ENCODE assay signal across 25 cellular contexts in the genomic region with DNA sequence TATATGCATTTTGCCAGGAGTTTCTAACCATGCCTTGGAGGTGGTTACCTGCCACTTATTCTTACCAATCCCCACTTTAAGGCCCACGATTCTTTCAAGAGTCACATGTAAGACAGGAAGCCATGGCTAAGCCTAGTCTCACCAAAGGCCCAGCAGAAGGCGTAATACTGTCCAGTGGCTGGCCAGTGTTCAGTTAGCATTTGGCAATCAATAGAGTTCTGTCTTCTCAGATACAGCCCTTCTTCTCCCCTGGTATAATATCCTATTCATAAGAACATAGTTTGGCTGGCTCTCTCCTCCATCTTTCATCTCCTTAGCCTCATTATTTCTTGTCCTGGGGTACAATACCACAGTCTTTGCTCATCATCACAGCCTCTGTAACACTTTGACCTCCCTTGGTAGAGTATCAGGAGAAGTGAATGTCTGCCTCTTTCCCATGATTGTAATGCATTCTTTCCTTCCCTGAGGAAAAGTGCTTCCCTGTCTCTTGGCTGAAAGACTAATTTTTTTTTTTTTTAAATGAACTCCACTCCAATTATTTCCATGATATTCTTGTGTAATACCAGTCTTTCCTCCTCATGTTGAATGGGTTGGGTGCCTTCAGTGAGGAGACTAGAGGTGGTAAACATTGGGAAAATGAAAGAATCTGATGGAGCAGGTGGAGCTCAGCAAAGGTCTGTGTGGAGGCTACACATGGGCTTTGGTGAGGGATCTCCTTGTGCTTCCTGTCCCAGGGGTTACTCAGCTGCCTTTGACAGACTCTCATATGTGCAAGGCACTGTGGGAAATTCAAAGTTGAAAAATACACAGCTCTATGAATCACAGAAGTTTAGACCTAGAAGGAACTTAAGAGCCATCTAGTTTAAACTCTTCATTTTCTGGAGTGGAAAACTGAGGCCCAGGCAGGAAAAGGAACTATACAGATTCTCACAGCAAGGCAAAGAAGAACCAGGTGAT.
DNase-seq lines count a peak whose midpoint lies in the region; ATAC-seq, FAIRE-seq and TF ChIP-seq lines count a peak whose summit lies in the region.
"Had no signal": no experiment of that assay in that cellular context is flagged by ENCODE, and none has a peak within 500 bp of the region (broad histone marks: within the 10 kb centered on the region; RNA-seq: fewer than 3 reads in every experiment).

No MANE protein-coding gene starts in this region.

- H3K4me3 Mint-ChIP-seq in activated T-helper 2 cell treated with anti-CD3 and anti-CD28 coated beads, Interferon-gamma antibody, Interleukin-2, Interleukin-4, amounts not matched to agents 10 μg/mL and 5 μg/mL and 100 μg/mL, durations not matched to agents 14 hours and 24 hours and 36 hours (ENCODE audit: low read depth), result no peak overlapping the region
- H3K4me3 Mint-ChIP-seq: activated T-cell treated with anti-CD3 and anti-CD28 coated beads, Interleukin-2, amount 50 U/mL, for 24 hours; natural killer cell treated with Interleukin-12 subunit alpha and Interleukin-12 subunit beta and Interleukin-15 and Interleukin-18, amount 100 ng/mL, for 72 hours had no signal

- H3K27ac Mint-ChIP-seq in activated T-helper 2 cell treated with anti-CD3 and anti-CD28 coated beads, Interferon-gamma antibody, Interleukin-2, Interleukin-4, amounts not matched to agents 10 μg/mL and 5 μg/mL and 100 μg/mL, durations not matched to agents 14 hours and 24 hours and 36 hours, result no peak overlapping the region
- H3K27ac Mint-ChIP-seq: activated T-cell treated with anti-CD3 and anti-CD28 coated beads, Interleukin-2, amount 50 U/mL, for 24 hours; natural killer cell treated with Interleukin-12 subunit alpha and Interleukin-12 subunit beta and Interleukin-15 and Interleukin-18, amount 100 ng/mL, for 72 hours had no signal

- FAIRE-seq in H54 (lab: Jason Lieb, UNC), result peak; percentile 57
- FAIRE-seq: G401.6, HTR-8/SVneo had no signal

- H3K9me3 Mint-ChIP-seq in activated T-helper 2 cell treated with anti-CD3 and anti-CD28 coated beads, Interferon-gamma antibody, Interleukin-2, Interleukin-4, amounts not matched to agents 10 μg/mL and 5 μg/mL and 100 μg/mL, durations not matched to agents 14 hours and 24 hours and 36 hours, result no peaks in the 10 kb centered on the region
- H3K9me3 Mint-ChIP-seq: activated T-cell treated with anti-CD3 and anti-CD28 coated beads, Interleukin-2, amount 50 U/mL, for 24 hours had no signal

- TF ChIP-seq POLR2A in H54 (IDR thresholded peaks at IDR 0.05; ENCODE audit: low read depth, low read length), result no peak

- DNase-seq in AG10803 (ENCODE audit: low read depth), result peak; percentile 16
- no peak for DNase-seq in H54 (ENCODE audit: insufficient read length, low spot score)
- peak; percentile 23 for DNase-seq in kidney tubule cell (ENCODE audit: low spot score)
- DNase-seq in activated T-helper 2 cell treated with anti-CD3 and anti-CD28 coated beads, Interferon-gamma antibody, Interleukin-2, Interleukin-4, amounts not matched to agents 10 μg/mL and 5 μg/mL and 100 μg/mL, durations not matched to agents 14 hours and 24 hours and 36 hours (ENCODE audit: low spot score), result no peak
- DNase-seq in NCI-H2171 (lab: John Stamatoyannopoulos, UW), result no peak
- no peak for DNase-seq in amygdala (lab: John Stamatoyannopoulos, UW)
- no peak for DNase-seq in central memory CD4-positive, alpha-beta T cell
- DNase-seq: activated naive CD4-positive, alpha-beta T cell treated with Interleukin-2 at 50 U/mL for 16 hours; activated T-cell treated with anti-CD3 and anti-CD28 coated beads, Interleukin-2, amount 50 U/mL, for 24 hours; amniotic stem cell; dorsolateral prefrontal cortex; erythroblast; HCEC 1CT; midbrain; NCI-H187; NCI-H226; posterior cingulate gyrus; SHP77; testis; uterus had no signal

- H3K4me1 Mint-ChIP-seq in activated T-helper 2 cell treated with anti-CD3 and anti-CD28 coated beads, Interferon-gamma antibody, Interleukin-2, Interleukin-4, amounts not matched to agents 10 μg/mL and 5 μg/mL and 100 μg/mL, durations not matched to agents 14 hours and 24 hours and 36 hours (ENCODE audit: low read depth), result no peaks in the 10 kb centered on the region

- intact Hi-C loops in activated T-helper 2 cell treated with anti-CD3 and anti-CD28 coated beads, Interferon-gamma antibody, Interleukin-2, Interleukin-4, amounts not matched to agents 10 μg/mL and 5 μg/mL and 100 μg/mL, durations not matched to agents 14 hours and 24 hours and 36 hours (cut with micrococcal nuclease), result no loop called here

- TF ChIP-seq CTCF in AG10803 (conservative IDR thresholded peaks at IDR 0.05; ENCODE audit: low read length), result no peak

- H3K36me3 Mint-ChIP-seq in activated T-helper 2 cell treated with anti-CD3 and anti-CD28 coated beads, Interferon-gamma antibody, Interleukin-2, Interleukin-4, amounts not matched to agents 10 μg/mL and 5 μg/mL and 100 μg/mL, durations not matched to agents 14 hours and 24 hours and 36 hours (ENCODE audit: low read depth), result no peaks in the 10 kb centered on the region
- H3K36me3 Mint-ChIP-seq: natural killer cell treated with Interleukin-12 subunit alpha and Interleukin-12 subunit beta and Interleukin-15 and Interleukin-18, amount 100 ng/mL, for 72 hours had no signal

- peak; percentile 19 for ATAC-seq in esophagus mucosa
- ATAC-seq: left lobe of liver; natural killer cell treated with Interleukin-12 subunit alpha and Interleukin-12 subunit beta and Interleukin-15 and Interleukin-18, amount 100 ng/mL, for 72 hours had no signal

- no peak overlapping the region for H3K4me3 ChIP-seq in AG10803 (ENCODE audit: low read length)
- H3K4me3 ChIP-seq: dorsolateral prefrontal cortex, testis, uterus had no signal

- H3K27me3 Mint-ChIP-seq in activated T-helper 2 cell treated with anti-CD3 and anti-CD28 coated beads, Interferon-gamma antibody, Interleukin-2, Interleukin-4, amounts not matched to agents 10 μg/mL and 5 μg/mL and 100 μg/mL, durations not matched to agents 14 hours and 24 hours and 36 hours (ENCODE audit: low read depth), result no peaks in the 10 kb centered on the region
- H3K27me3 Mint-ChIP-seq: natural killer cell treated with Interleukin-12 subunit alpha and Interleukin-12 subunit beta and Interleukin-15 and Interleukin-18, amount 100 ng/mL, for 72 hours had no signal

Comparison
In these comparisons a context has a peak if more than half of its experiments do, and no peak if none do; other contexts are left out.
1. DNase-seq: peak in AG10803 (single experiment) and kidney tubule cell (single experiment); none in H54 (single experiment), activated T-helper 2 cell treated with anti-CD3 and anti-CD28 coated beads, Interferon-gamma antibody, Interleukin-2, Interleukin-4, amounts not matched to agents 10 μg/mL and 5 μg/mL and 100 μg/mL, durations not matched to agents 14 hours and 24 hours and 36 hours (single experiment), NCI-H2171 (single experiment), amygdala (0 of 56) and central memory CD4-positive, alpha-beta T cell (single experiment).